ENCODE assay signal across 18 cellular contexts in genomic region chr22:49515486-49515885, GRCh38.
DNase-seq lines count a peak whose midpoint lies in the region; ATAC-seq and TF ChIP-seq lines count a peak whose summit lies in the region.
"Had no signal": no experiment of that assay in that cellular context is flagged by ENCODE, and none has a peak within 500 bp of the region (broad histone marks: within the 10 kb centered on the region; RNA-seq: fewer than 3 reads in every experiment).

No MANE protein-coding gene starts in this region.

- H3K23ac ChIP-seq in IMR-90 (ENCODE audit: low read depth, low read length) (no peak overlapping the region), mesendoderm (ENCODE audit: low read length) (no peak overlapping the region)

- no peak overlapping the region for H3K18ac ChIP-seq in IMR-90 (ENCODE audit: low read depth, low read length)
- no peak overlapping the region for H3K18ac ChIP-seq in mesendoderm (ENCODE audit: low read length)

- H3K36me3 ChIP-seq in IMR-90 (ENCODE audit: control insufficient read depth, insufficient read depth, low read length), result no peaks in the 10 kb centered on the region
- H3K36me3 ChIP-seq in mesendoderm (ENCODE audit: control insufficient read depth, insufficient read depth, low read length), result no peaks in the 10 kb centered on the region
- H3K36me3 ChIP-seq: BE2C, heart left ventricle had no signal

- H3K4me2 ChIP-seq in IMR-90 (ENCODE audit: low read depth, low read length) (no peak overlapping the region), mesendoderm (ENCODE audit: low read length) (no peak overlapping the region)

- no peak overlapping the region for H3K27ac ChIP-seq in IMR-90 (ENCODE audit: insufficient read depth, low read length)
- H3K27ac ChIP-seq in mesendoderm (ENCODE audit: low read depth, low read length), result no peak overlapping the region
- H3K27ac ChIP-seq: heart left ventricle, skin epidermis had no signal

- no peaks in the 10 kb centered on the region for H3K9me1 ChIP-seq in IMR-90 (ENCODE audit: insufficient read depth, low read length)

- no TSS peak for BruUV-seq in IMR-90 (replicated peaks; lab: Mats Ljungman, UMichigan)

- no peak for TF ChIP-seq CTCF in IMR-90 (conservative IDR thresholded peaks at IDR 0.05; ENCODE audit: low read depth, low read length)

- H3K27me3 ChIP-seq in IMR-90 (ENCODE audit: control insufficient read depth, insufficient read depth, low read length) (no peaks in the 10 kb centered on the region), mesendoderm (ENCODE audit: insufficient read depth, low read length, poor library complexity) (no peaks in the 10 kb centered on the region)
- H3K27me3 ChIP-seq: BE2C had no signal

- H3K4me3 ChIP-seq in IMR-90 (ENCODE audit: insufficient read depth, low read depth, low read length) (no peak overlapping the region), mesendoderm (ENCODE audit: low read length) (no peak overlapping the region)
- H3K4me3 ChIP-seq: heart left ventricle, skin epidermis had no signal

- no peaks in the 10 kb centered on the region for H4K20me1 ChIP-seq in IMR-90 (ENCODE audit: insufficient read depth, low read length)

- CTCF ChIA-PET in IMR-90 (lab: Yijun Ruan, JAX), result no interaction called here

- H3K4ac ChIP-seq in IMR-90 (ENCODE audit: low read depth, low read length), result no peak overlapping the region
- H3K4ac ChIP-seq in mesendoderm (ENCODE audit: low read depth, low read length), result no peak overlapping the region

- TF ChIP-seq RAD21 in IMR-90 (IDR thresholded peaks at IDR 0.05; ENCODE audit: low read length), result no peak

- no peak overlapping the region for H2AFZ ChIP-seq in IMR-90 (replicated peaks; ENCODE audit: low read length, poor library complexity)

- dilution Hi-C loops in IMR-90 (cut with HindIII; ENCODE audit: low sequenced_read_pairs, unreplicated experiment), result no loop called here

- H3K4me1 ChIP-seq in IMR-90 (ENCODE audit: control insufficient read depth, insufficient read depth, low read length) (no peaks in the 10 kb centered on the region), mesendoderm (ENCODE audit: control insufficient read depth, low read depth, low read length) (no peaks in the 10 kb centered on the region)
- H3K4me1 ChIP-seq: BE2C, heart left ventricle had no signal

- 44% methylated on average over 8 of the region's 11 CpGs; no CpG with 5 or more reads in 1 of the 2 experiments for WGBS in IMR-90 (ENCODE audit: extremely low coverage in 2 of 2, insufficient read length in 1 of 2), 2 experiments
- WGBS in mesendoderm (ENCODE audit: extremely low coverage, insufficient coverage, low lambda C conversion rate), result no CpG with 5 or more reads among the region's 11 CpGs

- H4K91ac ChIP-seq in IMR-90 (ENCODE audit: insufficient read depth, low read depth, low read length), result no peak overlapping the region

- H3K56ac ChIP-seq in IMR-90 (ENCODE audit: extremely low read depth, insufficient read depth, low read length) (no peak overlapping the region), mesendoderm (ENCODE audit: low read length) (no peak overlapping the region)

- no peak overlapping the region for H3K9ac ChIP-seq in IMR-90 (ENCODE audit: low read depth, low read length)
- no peak overlapping the region for H3K9ac ChIP-seq in mesendoderm (ENCODE audit: low read length)

- H4K5ac ChIP-seq in IMR-90 (ENCODE audit: low read depth, low read length) (no peak overlapping the region), mesendoderm (ENCODE audit: low read length) (no peak overlapping the region)

- no peak overlapping the region for H3K14ac ChIP-seq in IMR-90 (replicated peaks; ENCODE audit: low read depth, low read length)

- no peaks in the 10 kb centered on the region for H3K79me2 ChIP-seq in mesendoderm (ENCODE audit: control insufficient read depth, insufficient read depth, low read length)

- intact Hi-C loops in IMR-90 (cut with micrococcal nuclease), result no loop called here

- no peak overlapping the region for H2AK9ac ChIP-seq in IMR-90 (replicated peaks; ENCODE audit: low read depth, low read length, poor library complexity)

- DNase-seq in ELF-1 (ENCODE audit: low read depth, low spot score) (peak; percentile 17), IMR-90 (no peak), RKO (ENCODE audit: low spot score) (peak; percentile 14), mesendoderm (peak; percentile 35), GDM1 (lab: John Stamatoyannopoulos, UW) (no peak), midbrain (lab: John Stamatoyannopoulos, UW) (no peak)
- DNase-seq: activated CD4-positive, alpha-beta T cell treated with anti-CD3 and anti-CD28 coated beads, Interleukin-2, amount 50 U/mL, for 4 hours; activated T-cell treated with anti-CD3 and anti-CD28 coated beads for 4 hours; BE2C; heart left ventricle; kidney; naive thymus-derived CD4-positive, alpha-beta T cell; NCI-H1092; NCI-H748 treated with DMSO at 0.1 percent for 48 hours; stimulated activated CD4-positive, alpha-beta T cell treated with anti-CD3 and anti-CD28 coated beads, Interleukin-2, amount 100 ng/mL, for 48 hours; SW 1271 had no signal

- no peak for TF ChIP-seq POLR2A in IMR-90 (IDR thresholded peaks at IDR 0.05; ENCODE audit: low read depth, low read length)

- ATAC-seq in IMR-90 (ENCODE audit: low read depth) (no peak), GM21528 (IDR thresholded peaks at IDR 0.05; ENCODE audit: low FRiP score, unreplicated experiment) (no peak)
- ATAC-seq: heart left ventricle; naive thymus-derived CD4-positive, alpha-beta T cell had no signal

- H2BK120ac ChIP-seq in IMR-90 (ENCODE audit: low read depth, low read length) (no peak overlapping the region), mesendoderm (ENCODE audit: low read depth, low read length) (no peak overlapping the region)

- peaks cover 36% of the 10 kb centered on the region for H3K9me3 ChIP-seq in IMR-90 (ENCODE audit: control insufficient read depth, insufficient read depth, low read length)
- H3K9me3 ChIP-seq: BE2C had no signal

- in situ Hi-C loops in IMR-90 (cut with MboI; ENCODE audit: low sequenced_read_pairs), result no loop called here

- H4K8ac ChIP-seq in IMR-90 (ENCODE audit: low read depth in 2 of 2, low read length in 2 of 2) (no peak overlapping the region), mesendoderm (ENCODE audit: low read depth, low read length) (no peak overlapping the region)

- H3K79me1 ChIP-seq in IMR-90 (ENCODE audit: low read depth in 1 of 2, low read length in 2 of 2) (no peaks in the 10 kb centered on the region), mesendoderm (ENCODE audit: low read length) (no peaks in the 10 kb centered on the region)

- no peak overlapping the region for H2AK5ac ChIP-seq in IMR-90 (ENCODE audit: low read depth, low read length)
- no peak overlapping the region for H2AK5ac ChIP-seq in mesendoderm (ENCODE audit: low read length)

- H2BK5ac ChIP-seq in IMR-90 (ENCODE audit: low read depth, low read length, poor library complexity, severe bottlenecking) (no peak overlapping the region), mesendoderm (ENCODE audit: low read length) (no peak overlapping the region)

- H2BK15ac ChIP-seq in IMR-90 (ENCODE audit: low read depth, low read length), result no peak overlapping the region
- no peak overlapping the region for H2BK15ac ChIP-seq in mesendoderm (replicated peaks; ENCODE audit: low read depth)

- POLR2A ChIA-PET in IMR-90 (lab: Charles Lee; ENCODE audit: unreplicated experiment), result no interaction called here

- no peak overlapping the region for H2BK20ac ChIP-seq in IMR-90 (ENCODE audit: low read depth, low read length)

TF ChIP-seq in IMR-90, 13 proteins besides CTCF, POLR2A, EP300 and RAD21:
- TF ChIP-seq CEBPB (IDR thresholded peaks at IDR 0.05; ENCODE audit: low read depth, low read length) (peak; percentile 70), ELK1 (IDR thresholded peaks at IDR 0.05; ENCODE audit: borderline replicate concordance, low read depth, low read length) (no peak)

Comparison
In these comparisons a context has a peak if more than half of its experiments do, and no peak if none do; other contexts are left out.
1. DNase-seq: peak in ELF-1 (single experiment), RKO (single experiment) and mesendoderm (single experiment); none in IMR-90 (single experiment), GDM1 (single experiment) and midbrain (single experiment).